Comparison of ENCODE assay signal across 8 cellular contexts in the genomic region with DNA sequence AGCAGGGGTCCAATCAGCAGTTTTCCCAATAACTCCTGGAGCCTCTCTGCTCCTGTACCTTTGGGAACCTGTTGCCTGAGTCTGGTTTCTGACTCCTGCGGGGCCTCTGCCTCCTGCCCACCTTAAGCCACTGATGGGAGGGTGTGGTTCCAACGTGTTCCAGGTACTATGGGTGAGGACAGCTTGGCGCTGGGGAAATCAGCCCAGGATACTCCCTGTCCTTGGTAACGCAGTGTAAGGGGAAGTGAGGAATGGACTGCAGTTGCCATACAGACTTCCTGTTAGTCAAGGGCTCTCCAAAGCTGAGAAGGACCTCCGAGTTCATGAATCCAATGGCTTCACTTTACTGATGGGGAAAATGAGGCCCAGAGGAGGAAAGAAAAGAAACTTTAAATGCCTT. TPM values are rescaled to one million over a fixed set of nuclear protein-coding genes. Genes with fewer than 3 reads are reported as not detected.
DNase-seq lines count a peak whose midpoint lies in the region; ATAC-seq and TF ChIP-seq lines count a peak whose summit lies in the region.

No MANE protein-coding gene starts in this region.

- H3K4me3 Mint-ChIP-seq in activated CD4-positive, alpha-beta T cell treated with anti-CD3 and anti-CD28 coated beads, Interleukin-2, amount 10 ng/mL, durations not matched to agents 24 days and 14 days, result peak overlapping the region; percentile 84
- H3K4me3 Mint-ChIP-seq in WTC11, result peak overlapping the region; percentile 65; the same call in 1 of the 2 replicates

- TF ChIP-seq CTCF in WTC11 (IDR thresholded peaks at IDR 0.05), result no peak
- TF ChIP-seq CTCF in thoracic aorta (IDR thresholded peaks at IDR 0.05), result no peak

- ATAC-seq in WTC11 (no peak), left colon (peak; percentile 34), thoracic aorta (ENCODE audit: insufficient number of reproducible peaks, low FRiP score, low read depth) (no peak), HG02870 (IDR thresholded peaks at IDR 0.05; ENCODE audit: unreplicated experiment) (no peak)

- H3K27me3 Mint-ChIP-seq in activated CD4-positive, alpha-beta T cell treated with anti-CD3 and anti-CD28 coated beads, Interleukin-2, amount 10 ng/mL, durations not matched to agents 24 days and 14 days, result no peaks in the 10 kb centered on the region
- H3K27me3 Mint-ChIP-seq in WTC11 (ENCODE audit: low read depth), result no peaks in the 10 kb centered on the region; the same call in 1 of the 2 replicates

- CTCF ChIA-PET in WTC11 (lab: Charles Lee), result interaction anchor here (0.6 to 4.9 kb wide), 24 partner anchors 35 to 463 kb away, joined by 3 to 94 read pairs (median 6); partner anchors contain the start of genes COX8A, RCOR2 and ZFTA

- H3K27ac ChIP-seq in thoracic aorta, result peak overlapping the region; percentile 79 to 82

- POLR2A ChIA-PET in WTC11 (lab: Charles Lee), result interaction anchor here (0.7 to 1.2 kb wide), 2 partner anchors 70 to 79 kb away, joined by 3 read pairs; no protein-coding TSS in a partner anchor

- no peaks in the 10 kb centered on the region for H3K9me3 ChIP-seq in thoracic aorta

- H3K27me3 ChIP-seq in thoracic aorta (replicated peaks; ENCODE audit: insufficient read depth), result no peaks in the 10 kb centered on the region

- H3K27ac Mint-ChIP-seq in activated CD4-positive, alpha-beta T cell treated with anti-CD3 and anti-CD28 coated beads, Interleukin-2, amount 10 ng/mL, durations not matched to agents 24 days and 14 days, result peak overlapping the region; percentile 84
- peak overlapping the region; percentile 85 for H3K27ac Mint-ChIP-seq in WTC11

- peaks cover 17 to 40% of the 10 kb centered on the region in 2 donors for H3K4me1 ChIP-seq in thoracic aorta (ENCODE audit: control insufficient read depth in 1 of 2, low read depth in 2 of 2)

- intact Hi-C loops in activated CD4-positive, alpha-beta T cell treated with anti-CD3 and anti-CD28 coated beads, Interleukin-2, amount 10 ng/mL, durations not matched to agents 24 days and 14 days (cut with micrococcal nuclease), result loop anchor here (1.0 to 5.0 kb wide), 9 partner anchors 25 to 957 kb away; partner anchors contain the start of genes OTUB1, SLC3A2 and SPINDOC
- intact Hi-C loops in left colon (cut with DNase I, micrococcal nuclease), result loop anchor here (2.0 to 10.0 kb wide), 3 partner anchors 107 to 317 kb away; no protein-coding TSS in a partner anchor

- no peaks in the 10 kb centered on the region for H3K9me3 Mint-ChIP-seq in activated CD4-positive, alpha-beta T cell treated with anti-CD3 and anti-CD28 coated beads, Interleukin-2, amount 10 ng/mL, durations not matched to agents 24 days and 14 days
- H3K9me3 Mint-ChIP-seq in WTC11, result no peaks in the 10 kb centered on the region

- no peak for DNase-seq in activated CD4-positive, alpha-beta T cell treated with anti-CD3 and anti-CD28 coated beads, Interleukin-2, amount 10 ng/mL, durations not matched to agents 24 days and 14 days
- no peak for DNase-seq in activated CD4-positive, alpha-beta T cell treated with anti-CD3 and anti-CD28 coated beads, Interleukin-2, amount 50 U/mL, for 1 hour
- DNase-seq in WTC11 (ENCODE audit: low spot score), result no peak
- peak in 1 of 2 donors; percentile 56 for DNase-seq in left colon
- no peak for DNase-seq in thoracic aorta (ENCODE audit: low spot score)
- DNase-seq in NCI-H69 (lab: John Stamatoyannopoulos, UW), result no peak
- DNase-seq in NCI-H1417 treated with DMSO at 0.1 percent for 48 hours (lab: John Stamatoyannopoulos, UW), result no peak

- peaks cover 41% of the 10 kb centered on the region for H3K4me1 Mint-ChIP-seq in activated CD4-positive, alpha-beta T cell treated with anti-CD3 and anti-CD28 coated beads, Interleukin-2, amount 10 ng/mL, durations not matched to agents 24 days and 14 days
- H3K4me1 Mint-ChIP-seq in WTC11, result peaks cover 49% of the 10 kb centered on the region

- peaks cover 16% of the 10 kb centered on the region for H3K36me3 Mint-ChIP-seq in activated CD4-positive, alpha-beta T cell treated with anti-CD3 and anti-CD28 coated beads, Interleukin-2, amount 10 ng/mL, durations not matched to agents 24 days and 14 days (ENCODE audit: low read depth)
- H3K36me3 Mint-ChIP-seq in WTC11, result no peaks in the 10 kb centered on the region

- peak overlapping the region; percentile 92 for H3K4me3 ChIP-seq in thoracic aorta

- no peaks in the 10 kb centered on the region for H3K36me3 ChIP-seq in thoracic aorta

TF ChIP-seq in WTC11, 78 proteins besides CTCF, POLR2A, EP300 and RAD21:
- TF ChIP-seq JAZF1 (CRISPR knock-in tag; IDR thresholded peaks at IDR 0.05) (no peak), HMGA2 (CRISPR knock-in tag; IDR thresholded peaks at IDR 0.05) (no peak), NFATC4 (CRISPR knock-in tag; IDR thresholded peaks at IDR 0.05) (no peak), CDX4 (CRISPR knock-in tag; IDR thresholded peaks at IDR 0.05; ENCODE audit: borderline replicate concordance) (no peak)
- TF ChIP-seq, protein P1, sequence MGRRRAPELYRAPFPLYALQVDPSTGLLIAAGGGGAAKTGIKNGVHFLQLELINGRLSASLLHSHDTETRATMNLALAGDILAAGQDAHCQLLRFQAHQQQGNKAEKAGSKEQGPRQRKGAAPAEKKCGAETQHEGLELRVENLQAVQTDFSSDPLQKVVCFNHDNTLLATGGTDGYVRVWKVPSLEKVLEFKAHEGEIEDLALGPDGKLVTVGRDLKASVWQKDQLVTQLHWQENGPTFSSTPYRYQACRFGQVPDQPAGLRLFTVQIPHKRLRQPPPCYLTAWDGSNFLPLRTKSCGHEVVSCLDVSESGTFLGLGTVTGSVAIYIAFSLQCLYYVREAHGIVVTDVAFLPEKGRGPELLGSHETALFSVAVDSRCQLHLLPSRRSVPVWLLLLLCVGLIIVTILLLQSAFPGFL (CRISPR knock-in tag; IDR thresholded peaks at IDR 0.05; ENCODE audit: borderline replicate concordance), result no peak

RNA-seq across cellular contexts. Expression of gene MARK2, which starts 1.2 kb away (rescaled TPM):
- total RNA-seq in activated CD4-positive, alpha-beta T cell treated with anti-CD3 and anti-CD28 coated beads, Interleukin-2, amount 10 ng/mL, durations not matched to agents 24 days and 14 days, result 34.2 and 41.0 TPM in 2 replicates
- total RNA-seq in WTC11 (2021) (50.8 to 57.4 TPM (median 51.4 TPM) in 3 replicates), left colon (100 to 1,000 TPM in 1 of 2 donors, 10 to 100 TPM in 1; 91.8 to 100 TPM), thoracic aorta (10 to 100 TPM; 20.2 to 25.5 TPM)

RNA-seq across cellular contexts. Expression of gene SPINDOC, which starts 24.5 kb away (rescaled TPM):
- total RNA-seq in activated CD4-positive, alpha-beta T cell treated with anti-CD3 and anti-CD28 coated beads, Interleukin-2, amount 10 ng/mL, durations not matched to agents 24 days and 14 days, result 60.2 and 65.8 TPM in 2 replicates
- total RNA-seq in WTC11 (2021) (93.8 to 108 TPM (median 106 TPM) in 3 replicates), left colon (1 to 10 TPM; 6.4 to 7.1 TPM), thoracic aorta (10 to 100 TPM; 14.8 to 16.4 TPM)
